Comparison of ENCODE assay signal across 2 cellular contexts in genomic region chr22:28034145-28034759, GRCh38.
TF ChIP-seq lines count a peak whose summit lies in the region.

No MANE protein-coding gene starts in this region.

TF ChIP-seq in IMR-90, 13 proteins besides CTCF, POLR2A, EP300 and RAD21 (continued from another document):
- TF ChIP-seq CHD1 (IDR thresholded peaks at IDR 0.05; ENCODE audit: low read depth, low read length) (no peak), ELK1 (IDR thresholded peaks at IDR 0.05; ENCODE audit: borderline replicate concordance, low read depth, low read length) (no peak), BHLHE40 (IDR thresholded peaks at IDR 0.05; ENCODE audit: low read depth, low read length) (no peak), MAFK (IDR thresholded peaks at IDR 0.05; ENCODE audit: low read depth, low read length) (no peak), MAZ (IDR thresholded peaks at IDR 0.05; ENCODE audit: borderline replicate concordance, low read depth, low read length) (no peak), MXI1 (IDR thresholded peaks at IDR 0.05; ENCODE audit: borderline replicate concordance, low read depth, low read length) (no peak), SMC3 (IDR thresholded peaks at IDR 0.05; ENCODE audit: low read depth, low read length) (no peak), RFX5 (IDR thresholded peaks at IDR 0.05; ENCODE audit: low read depth, low read length) (no peak), RCOR1 (IDR thresholded peaks at IDR 0.05; ENCODE audit: insufficient replicate concordance, low read length) (no peak), FOS (IDR thresholded peaks at IDR 0.05; ENCODE audit: low read depth, low read length) (no peak), CEBPB (IDR thresholded peaks at IDR 0.05; ENCODE audit: low read depth, low read length) (no peak)

TF ChIP-seq in GM23338, 12 proteins besides CTCF, POLR2A, EP300 and RAD21 (continued from another document):
- TF ChIP-seq, protein P1, sequence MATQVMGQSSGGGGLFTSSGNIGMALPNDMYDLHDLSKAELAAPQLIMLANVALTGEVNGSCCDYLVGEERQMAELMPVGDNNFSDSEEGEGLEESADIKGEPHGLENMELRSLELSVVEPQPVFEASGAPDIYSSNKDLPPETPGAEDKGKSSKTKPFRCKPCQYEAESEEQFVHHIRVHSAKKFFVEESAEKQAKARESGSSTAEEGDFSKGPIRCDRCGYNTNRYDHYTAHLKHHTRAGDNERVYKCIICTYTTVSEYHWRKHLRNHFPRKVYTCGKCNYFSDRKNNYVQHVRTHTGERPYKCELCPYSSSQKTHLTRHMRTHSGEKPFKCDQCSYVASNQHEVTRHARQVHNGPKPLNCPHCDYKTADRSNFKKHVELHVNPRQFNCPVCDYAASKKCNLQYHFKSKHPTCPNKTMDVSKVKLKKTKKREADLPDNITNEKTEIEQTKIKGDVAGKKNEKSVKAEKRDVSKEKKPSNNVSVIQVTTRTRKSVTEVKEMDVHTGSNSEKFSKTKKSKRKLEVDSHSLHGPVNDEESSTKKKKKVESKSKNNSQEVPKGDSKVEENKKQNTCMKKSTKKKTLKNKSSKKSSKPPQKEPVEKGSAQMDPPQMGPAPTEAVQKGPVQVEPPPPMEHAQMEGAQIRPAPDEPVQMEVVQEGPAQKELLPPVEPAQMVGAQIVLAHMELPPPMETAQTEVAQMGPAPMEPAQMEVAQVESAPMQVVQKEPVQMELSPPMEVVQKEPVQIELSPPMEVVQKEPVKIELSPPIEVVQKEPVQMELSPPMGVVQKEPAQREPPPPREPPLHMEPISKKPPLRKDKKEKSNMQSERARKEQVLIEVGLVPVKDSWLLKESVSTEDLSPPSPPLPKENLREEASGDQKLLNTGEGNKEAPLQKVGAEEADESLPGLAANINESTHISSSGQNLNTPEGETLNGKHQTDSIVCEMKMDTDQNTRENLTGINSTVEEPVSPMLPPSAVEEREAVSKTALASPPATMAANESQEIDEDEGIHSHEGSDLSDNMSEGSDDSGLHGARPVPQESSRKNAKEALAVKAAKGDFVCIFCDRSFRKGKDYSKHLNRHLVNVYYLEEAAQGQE (IDR thresholded peaks at IDR 0.05; ENCODE audit: unreplicated experiment), result no peak
- no peak for TF ChIP-seq ZNF114 (CRISPR knock-in tag; IDR thresholded peaks at IDR 0.05)
- no peak for TF ChIP-seq STAT1 (IDR thresholded peaks at IDR 0.05; ENCODE audit: unreplicated experiment)
- no peak for TF ChIP-seq ZNF331 (CRISPR knock-in tag; IDR thresholded peaks at IDR 0.05; ENCODE audit: low read depth)
- TF ChIP-seq EZH2 (IDR thresholded peaks at IDR 0.05; ENCODE audit: low read depth, unreplicated experiment), result no peak
- TF ChIP-seq ZNF462 (CRISPR knock-in tag; IDR thresholded peaks at IDR 0.05), result no peak
- TF ChIP-seq JUNB (IDR thresholded peaks at IDR 0.05; ENCODE audit: unreplicated experiment), result no peak
